ENCODE assay signal across 8 cellular contexts in the genomic region with DNA sequence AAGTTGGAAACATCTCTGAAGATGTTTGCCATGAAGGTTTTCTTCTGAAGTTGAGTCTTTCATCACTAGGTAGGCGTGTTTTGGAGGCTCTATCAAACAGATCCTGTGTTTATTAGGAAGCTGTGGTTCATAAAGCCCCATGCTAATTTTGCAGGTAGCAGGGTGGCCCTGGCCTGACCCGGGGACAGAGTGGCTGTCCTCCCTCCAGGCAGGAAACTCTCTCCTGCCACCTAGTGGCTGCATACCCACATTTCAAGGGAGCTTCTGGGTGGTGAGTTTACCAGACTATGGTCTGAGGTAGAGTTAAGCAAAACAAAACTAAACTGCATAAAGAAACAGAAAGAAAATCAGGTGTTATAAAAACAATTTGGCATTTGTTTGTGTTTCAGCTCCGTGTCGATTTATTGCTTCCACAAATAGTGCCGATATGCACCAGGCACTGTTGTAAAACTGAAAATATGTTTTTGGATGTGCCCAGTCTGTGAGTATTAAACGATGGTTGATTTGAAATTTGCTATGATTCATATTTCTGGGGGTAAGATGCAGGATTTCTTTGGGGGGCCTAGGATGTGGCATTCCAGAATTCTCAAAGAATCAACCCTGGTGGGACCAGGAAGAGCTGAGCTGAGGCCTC. TPM values are rescaled to one million over a fixed set of nuclear protein-coding genes. Genes with fewer than 3 reads are reported as not detected.
DNase-seq lines count a peak whose midpoint lies in the region; ATAC-seq lines count a peak whose summit lies in the region.

No MANE protein-coding gene starts in this region.

- peak; percentile 61 for ATAC-seq in HG03354 (IDR thresholded peaks at IDR 0.05; ENCODE audit: poor library complexity, severe bottlenecking, unreplicated experiment)

- DNase-seq in NCI-H510A treated with DMSO at 0.1 percent for 48 hours (lab: John Stamatoyannopoulos, UW) (peak; percentile 24), NCI-H510A (lab: John Stamatoyannopoulos, UW) (no peak), SK-N-DZ (ENCODE audit: low spot score) (peak; percentile 35), hepatic stellate cell (ENCODE audit: low spot score) (peak; percentile 29), DMS114 treated with DMSO at 0.1 percent for 48 hours (lab: John Stamatoyannopoulos, UW; ENCODE audit: unreplicated experiment) (no peak)
- peak; percentile 11 to 54 (median 38) for DNase-seq in activated naive CD4-positive, alpha-beta T cell (lab: John Stamatoyannopoulos, UW)
- peak; percentile 45 to 64 for DNase-seq in stimulated activated CD4-positive, alpha-beta T cell treated with anti-CD3 and anti-CD28 coated beads, Interleukin-1b, Interleukin-23, amount 100 ng/mL, for 4 hours (ENCODE audit: low read depth in 2 of 2)

RNA-seq across cellular contexts. Expression of a gene that starts 26.0 kb away (rescaled TPM):
- polyA plus RNA-seq in SK-N-DZ (2014; cell fraction: cytosol; rRNA removed), result not detected in 2 replicates
- polyA plus RNA-seq in SK-N-DZ (2014; cell fraction: nucleus; rRNA removed), result not detected in 2 replicates

RNA-seq across cellular contexts. Expression of a gene that starts 48.4 kb away (rescaled TPM):
- not detected in 2 replicates for polyA plus RNA-seq in SK-N-DZ (2014; cell fraction: cytosol; rRNA removed)
- not detected in 2 replicates for polyA plus RNA-seq in SK-N-DZ (2014; cell fraction: nucleus; rRNA removed)

Comparison
In these comparisons a context has a peak if more than half of its experiments do, and no peak if none do; other contexts are left out.
1. DNase-seq: peak in NCI-H510A treated with DMSO at 0.1 percent for 48 hours (single experiment), SK-N-DZ (single experiment), activated naive CD4-positive, alpha-beta T cell (4 of 4), hepatic stellate cell (single experiment) and stimulated activated CD4-positive, alpha-beta T cell treated with anti-CD3 and anti-CD28 coated beads, Interleukin-1b, Interleukin-23, amount 100 ng/mL, for 4 hours (2 of 2); none in NCI-H510A (single experiment) and DMS114 treated with DMSO at 0.1 percent for 48 hours (single experiment).